In the genomic region with DNA sequence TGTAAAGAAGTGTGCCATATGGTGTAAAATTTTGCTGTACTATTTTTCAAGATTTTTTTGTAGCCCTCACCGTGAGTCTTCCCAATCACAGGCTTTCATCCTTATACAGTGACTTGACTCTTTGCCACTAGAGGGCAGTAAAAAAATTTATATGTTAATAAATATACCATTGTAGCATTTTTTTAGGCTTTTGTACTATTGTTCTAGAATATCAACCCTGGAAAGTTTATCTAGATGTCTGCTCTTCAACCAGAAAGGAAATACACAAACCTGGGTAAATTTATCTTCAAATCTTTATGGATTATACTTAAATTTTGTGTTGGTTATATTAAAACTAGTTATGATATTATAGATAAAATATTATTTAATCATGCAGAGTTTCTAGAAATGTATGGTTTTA, we compare ENCODE assay signal across 8 cellular contexts.
DNase-seq lines count a peak whose midpoint lies in the region; ATAC-seq and TF ChIP-seq lines count a peak whose summit lies in the region.

No MANE protein-coding gene starts in this region.

- no peak for DNase-seq in natural killer cell
- no peak for DNase-seq in natural killer cell treated with Interleukin-12 subunit alpha and Interleukin-12 subunit beta and Interleukin-15 and Interleukin-18, amount 100 ng/mL, for 72 hours (ENCODE audit: low spot score)
- DNase-seq in NCI-H226, result peak; percentile 7
- DNase-seq in body of pancreas, result no peak
- DNase-seq in right lobe of liver, result no peak
- no peak for DNase-seq in T-helper 1 cell
- DNase-seq in substantia nigra (lab: John Stamatoyannopoulos, UW), result no peak

- TF ChIP-seq CTCF in natural killer cell (IDR thresholded peaks at IDR 0.05) (peak; percentile 69), body of pancreas (IDR thresholded peaks at IDR 0.05) (peak in 6 of 7 experiments; percentile 38 to 88 (median 46)), right lobe of liver (IDR thresholded peaks at IDR 0.05) (peak; percentile 35 to 77 (median 66))

- H3K9me3 ChIP-seq in body of pancreas (no peaks in the 10 kb centered on the region), right lobe of liver (no peaks in the 10 kb centered on the region)

- no peak for TF ChIP-seq POLR2A in body of pancreas (IDR thresholded peaks at IDR 0.05)
- no peak for TF ChIP-seq POLR2A in right lobe of liver (IDR thresholded peaks at IDR 0.05)

- no peaks in the 10 kb centered on the region for H3K9me3 Mint-ChIP-seq in natural killer cell
- H3K9me3 Mint-ChIP-seq in natural killer cell treated with Interleukin-12 subunit alpha and Interleukin-12 subunit beta and Interleukin-15 and Interleukin-18, amount 100 ng/mL, for 72 hours, result no peaks in the 10 kb centered on the region

- H3K27ac ChIP-seq in body of pancreas (no peak overlapping the region), right lobe of liver (no peak overlapping the region), substantia nigra (ENCODE audit: low read depth, low read length, poor library complexity, severe bottlenecking) (no peak overlapping the region)

- H3K4me1 ChIP-seq in body of pancreas, result no peaks in the 10 kb centered on the region
- no peaks in the 10 kb centered on the region for H3K4me1 ChIP-seq in right lobe of liver

- ATAC-seq in natural killer cell (peak in 2 of 3 donors; percentile 44 to 53), HG03135 (IDR thresholded peaks at IDR 0.05; ENCODE audit: unreplicated experiment) (peak; percentile 72), body of pancreas (no peak), right lobe of liver (peak; percentile 38 to 65 (median 51))
- no peak for ATAC-seq in natural killer cell treated with Interleukin-12 subunit alpha and Interleukin-12 subunit beta and Interleukin-15 and Interleukin-18, amount 100 ng/mL, for 72 hours

- H3K4me1 Mint-ChIP-seq in natural killer cell, result no peaks in the 10 kb centered on the region
- no peaks in the 10 kb centered on the region for H3K4me1 Mint-ChIP-seq in natural killer cell treated with Interleukin-12 subunit alpha and Interleukin-12 subunit beta and Interleukin-15 and Interleukin-18, amount 100 ng/mL, for 72 hours (ENCODE audit: low read depth in 2 of 2)

- 0% methylated on average over 1 of the region's 1 CpG for WGBS in body of pancreas, 2 donors
- 7% methylated on average over 1 of the region's 1 CpG for WGBS in right lobe of liver (ENCODE audit: insufficient coverage, low coverage, low lambda C conversion rate, missing lambda C conversion rate)

- H3K27me3 Mint-ChIP-seq in natural killer cell (ENCODE audit: low read depth in 2 of 2), result no peaks in the 10 kb centered on the region
- peaks cover 2 to 6% of the 10 kb centered on the region in 2 donors for H3K27me3 Mint-ChIP-seq in natural killer cell treated with Interleukin-12 subunit alpha and Interleukin-12 subunit beta and Interleukin-15 and Interleukin-18, amount 100 ng/mL, for 72 hours

- no peaks in the 10 kb centered on the region for H3K36me3 Mint-ChIP-seq in natural killer cell
- H3K36me3 Mint-ChIP-seq in natural killer cell treated with Interleukin-12 subunit alpha and Interleukin-12 subunit beta and Interleukin-15 and Interleukin-18, amount 100 ng/mL, for 72 hours, result no peaks in the 10 kb centered on the region

- H3K4me3 ChIP-seq in body of pancreas (no peak overlapping the region), right lobe of liver (no peak overlapping the region)

- no peak overlapping the region for H3K4me3 Mint-ChIP-seq in natural killer cell
- no peak overlapping the region for H3K4me3 Mint-ChIP-seq in natural killer cell treated with Interleukin-12 subunit alpha and Interleukin-12 subunit beta and Interleukin-15 and Interleukin-18, amount 100 ng/mL, for 72 hours

- H3K27me3 ChIP-seq in body of pancreas, result no peaks in the 10 kb centered on the region
- no peaks in the 10 kb centered on the region for H3K27me3 ChIP-seq in right lobe of liver

- H3K36me3 ChIP-seq in body of pancreas (replicated peaks in 1 of 2; ENCODE audit: insufficient read depth in 1 of 2, low read depth in 2 of 2), result no peaks in the 10 kb centered on the region
- H3K36me3 ChIP-seq in right lobe of liver, result no peaks in the 10 kb centered on the region

- intact Hi-C loops in natural killer cell (cut with micrococcal nuclease), result loop anchor here (2.0 kb wide), 1 partner anchor 446 kb away; no protein-coding TSS in a partner anchor
- intact Hi-C loops in body of pancreas (cut with DNase I), result no loop called here
- intact Hi-C loops in right lobe of liver (cut with DNase I), result no loop called here

- H3K27ac Mint-ChIP-seq in natural killer cell, result no peak overlapping the region
- no peak overlapping the region for H3K27ac Mint-ChIP-seq in natural killer cell treated with Interleukin-12 subunit alpha and Interleukin-12 subunit beta and Interleukin-15 and Interleukin-18, amount 100 ng/mL, for 72 hours

Comparison
In these comparisons a context has a peak if more than half of its experiments do, and no peak if none do; other contexts are left out.
1. ATAC-seq: peak in natural killer cell (2 of 3), HG03135 (single experiment) and right lobe of liver (4 of 4); none in natural killer cell treated with Interleukin-12 subunit alpha and Interleukin-12 subunit beta and Interleukin-15 and Interleukin-18, amount 100 ng/mL, for 72 hours (0 of 2) and body of pancreas (single experiment).
2. Peak in every context shown above with its lines, with median percentiles within 50 percentile points of each other: CTCF ChIP-seq.